In genomic region chr9:130172858-130173461, GRCh38 we compare ENCODE assay signal across 8 cellular contexts. TPM values are rescaled to one million over a fixed set of nuclear protein-coding genes. Genes with fewer than 3 reads are reported as not detected.
DNase-seq lines count a peak whose midpoint lies in the region; ATAC-seq lines count a peak whose summit lies in the region.

No MANE protein-coding gene starts in this region.

- ATAC-seq in HG03135 (IDR thresholded peaks at IDR 0.05; ENCODE audit: unreplicated experiment) (no peak), HG03108 (IDR thresholded peaks at IDR 0.05; ENCODE audit: unreplicated experiment) (no peak)

- peaks cover 45% of the 10 kb centered on the region for H3K27me3 Mint-ChIP-seq in activated CD4-positive, alpha-beta T cell treated with anti-CD3 and anti-CD28 coated beads, Interleukin-2, amount 10 ng/mL, durations not matched to agents 24 days and 14 days

- peaks cover 11% of the 10 kb centered on the region for H3K27me3 ChIP-seq in HUES48 (ENCODE audit: control insufficient read depth, insufficient read depth, low read length)
- H3K27me3 ChIP-seq in stomach smooth muscle (ENCODE audit: control insufficient read depth in 1 of 2, insufficient read depth in 2 of 2, low read length in 2 of 2) = no peaks in the 10 kb centered on the region

- H3K27ac Mint-ChIP-seq in activated CD4-positive, alpha-beta T cell treated with anti-CD3 and anti-CD28 coated beads, Interleukin-2, amount 10 ng/mL, durations not matched to agents 24 days and 14 days = no peak overlapping the region

- peaks cover 13% of the 10 kb centered on the region for H3K4me1 ChIP-seq in HUES48 (ENCODE audit: control insufficient read depth, insufficient read depth, low read length)
- H3K4me1 ChIP-seq in stomach smooth muscle (ENCODE audit: control insufficient read depth, insufficient read depth, low read length) = peaks cover 57% of the 10 kb centered on the region

- H3K4me1 Mint-ChIP-seq in activated CD4-positive, alpha-beta T cell treated with anti-CD3 and anti-CD28 coated beads, Interleukin-2, amount 10 ng/mL, durations not matched to agents 24 days and 14 days = no peaks in the 10 kb centered on the region

- H3K9me3 ChIP-seq in HUES48 (ENCODE audit: control insufficient read depth, insufficient read depth, low read length) = no peaks in the 10 kb centered on the region
- H3K9me3 ChIP-seq in stomach smooth muscle (ENCODE audit: control insufficient read depth in 2 of 2, low read length in 2 of 2) = no peaks in the 10 kb centered on the region

- H3K36me3 ChIP-seq in HUES48 (ENCODE audit: control insufficient read depth, insufficient read depth, low read length) (0 out of 2 replicates have a peak, but pooled peaks cover 4% of the 10 kb centered on the region), stomach smooth muscle (ENCODE audit: control insufficient read depth in 2 of 2, insufficient read depth in 2 of 2, low read length in 2 of 2) (no peaks in the 10 kb centered on the region)

- DNase-seq in activated CD4-positive, alpha-beta T cell treated with anti-CD3 and anti-CD28 coated beads, Interleukin-2, amount 10 ng/mL, durations not matched to agents 24 days and 14 days = no peak
- DNase-seq in ecto neural progenitor cell (ENCODE audit: low spot score) (peak; percentile 70), myocyte (ENCODE audit: low read depth) (peak; percentile 43), NCI-H524 treated with DMSO at 0.1 percent for 48 hours (lab: John Stamatoyannopoulos, UW) (no peak)

- H3K4me3 Mint-ChIP-seq in activated CD4-positive, alpha-beta T cell treated with anti-CD3 and anti-CD28 coated beads, Interleukin-2, amount 10 ng/mL, durations not matched to agents 24 days and 14 days = peak overlapping the region; percentile 67

- no peak overlapping the region for H3K27ac ChIP-seq in HUES48 (ENCODE audit: low read depth, low read length)
- H3K27ac ChIP-seq in stomach smooth muscle (ENCODE audit: low read length) = peak overlapping the region; percentile 98

- no peaks in the 10 kb centered on the region for H3K9me3 Mint-ChIP-seq in activated CD4-positive, alpha-beta T cell treated with anti-CD3 and anti-CD28 coated beads, Interleukin-2, amount 10 ng/mL, durations not matched to agents 24 days and 14 days

- H3K36me3 Mint-ChIP-seq in activated CD4-positive, alpha-beta T cell treated with anti-CD3 and anti-CD28 coated beads, Interleukin-2, amount 10 ng/mL, durations not matched to agents 24 days and 14 days (ENCODE audit: low read depth) = no peaks in the 10 kb centered on the region

- H3K9ac ChIP-seq in HUES48 (ENCODE audit: low read depth, low read length) (peak overlapping the region; percentile 21; the same call in 1 of the 2 replicates), stomach smooth muscle (ENCODE audit: low read length in 2 of 2) (peak overlapping the region; percentile 85 to 88)

- intact Hi-C loops in activated CD4-positive, alpha-beta T cell treated with anti-CD3 and anti-CD28 coated beads, Interleukin-2, amount 10 ng/mL, durations not matched to agents 24 days and 14 days (cut with micrococcal nuclease) = loop anchor here (1.0 kb wide), 1 partner anchor 45 kb away; no protein-coding TSS in a partner anchor

- H3K4me3 ChIP-seq in HUES48 (ENCODE audit: low read depth, low read length) = peak overlapping the region; percentile 64
- H3K4me3 ChIP-seq in stomach smooth muscle (ENCODE audit: low read length in 2 of 2) = peak overlapping the region; percentile 80 to 88

RNA-seq across cellular contexts. Expression of gene NCS1, which starts 0.8 kb away (rescaled TPM):
- total RNA-seq in activated CD4-positive, alpha-beta T cell treated with anti-CD3 and anti-CD28 coated beads, Interleukin-2, amount 10 ng/mL, durations not matched to agents 24 days and 14 days = 5.3 and 5.4 TPM in 2 replicates
- total RNA-seq in myocyte = 55.2 and 59.7 TPM in 2 replicates
- polyA plus RNA-seq in myocyte (2012) = 58.1 TPM

Comparison
In these comparisons a context has a peak if more than half of its experiments do, and no peak if none do; other contexts are left out.
1. DNase-seq: peak in ecto neural progenitor cell (single experiment) and myocyte (single experiment); none in activated CD4-positive, alpha-beta T cell treated with anti-CD3 and anti-CD28 coated beads, Interleukin-2, amount 10 ng/mL, durations not matched to agents 24 days and 14 days (single experiment) and NCI-H524 treated with DMSO at 0.1 percent for 48 hours (single experiment).